9 cellular contexts compared by ENCODE assay signal in the genomic region with DNA sequence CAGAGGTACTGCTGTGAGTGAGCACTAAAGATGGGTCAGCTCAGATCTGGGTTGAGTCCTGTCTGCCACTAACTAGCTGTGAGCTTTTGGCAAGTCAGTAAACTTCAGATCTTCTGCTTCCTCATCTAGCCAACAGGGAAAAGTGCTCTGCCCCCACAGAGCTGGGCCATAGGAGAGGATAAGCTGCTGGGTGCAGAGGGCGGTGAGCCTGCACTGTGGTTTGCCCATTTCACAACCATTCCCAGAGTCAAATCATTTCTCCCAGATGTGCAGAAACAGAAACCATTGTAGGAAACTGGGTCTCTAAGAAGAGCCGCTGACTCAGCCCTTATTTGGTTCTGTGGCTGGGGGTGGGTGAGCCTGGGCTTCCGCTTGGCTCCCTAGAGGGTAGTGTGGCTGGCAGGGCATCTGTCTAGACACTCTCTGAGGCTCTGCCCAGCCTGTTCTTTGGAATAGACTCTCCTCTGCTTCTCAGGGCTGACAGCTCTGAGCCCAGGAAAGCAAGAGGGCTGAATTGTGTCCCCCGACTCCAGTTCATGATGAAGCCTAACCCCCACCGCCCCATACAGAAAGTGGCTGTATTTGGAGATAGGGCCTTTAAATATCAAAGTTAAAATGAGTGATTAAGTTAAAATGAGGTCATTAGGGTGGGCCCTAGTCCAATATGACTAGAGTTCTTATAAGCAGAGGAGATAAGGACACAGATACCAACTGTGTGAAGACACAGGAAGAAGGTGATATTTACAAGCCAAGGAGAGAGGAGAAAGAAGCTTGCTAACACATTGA. TPM values are rescaled to one million over a fixed set of nuclear protein-coding genes. Genes with fewer than 3 reads are reported as not detected.
A peak's percentile ranks its signal among the peaks of the same experiment; 100 is the strongest.
DNase-seq lines count a peak whose midpoint lies in the region; ATAC-seq and TF ChIP-seq lines count a peak whose summit lies in the region.
"Had no signal": no experiment of that assay in that cellular context is flagged by ENCODE, and none has a peak within 500 bp of the region (broad histone marks: within the 10 kb centered on the region; RNA-seq: fewer than 3 reads in every experiment).

No MANE protein-coding gene starts in this region.

- H3K27me3 ChIP-seq in lower lobe of right lung (ENCODE audit: low read depth): peaks cover 4% of the 10 kb centered on the region

- TF ChIP-seq CTCF in lower lobe of right lung (IDR thresholded peaks at IDR 0.05): no peak

- H3K4me1 ChIP-seq in lower lobe of right lung: no peaks in the 10 kb centered on the region

- H3K4me3 ChIP-seq in lower lobe of right lung: no peak overlapping the region

- H3K9me3 ChIP-seq in lower lobe of right lung: no peaks in the 10 kb centered on the region

- intact Hi-C loops in lower lobe of right lung (cut with DNase I): no loop called here

- H3K36me3 ChIP-seq in lower lobe of right lung: no peaks in the 10 kb centered on the region

- ATAC-seq in GM18505 (IDR thresholded peaks at IDR 0.05; ENCODE audit: unreplicated experiment) (peak; percentile 86), lower lobe of right lung (peak; percentile 74 to 91)

- peak; percentile 73 for DNase-seq in GOT3 (lab: John Stamatoyannopoulos, UW)
- peak; percentile 86 for DNase-seq in M059J (ENCODE audit: low read depth)
- peak; percentile 75 for DNase-seq in lower lobe of right lung
- no peak for DNase-seq in HuH-7.5 (ENCODE audit: low spot score)
- no peak for DNase-seq in cerebellar nuclear complex (lab: John Stamatoyannopoulos, UW)
- no peak for DNase-seq in NCI-H2081 treated with DMSO at 0.1 percent for 48 hours (lab: John Stamatoyannopoulos, UW)

- H3K27ac ChIP-seq in angular gyrus (ENCODE audit: low read depth, low read length) (peak overlapping the region; percentile 59), lower lobe of right lung (peak overlapping the region; percentile 8)

- no peak for TF ChIP-seq POLR2A in GM18505 (IDR thresholded peaks at IDR 0.05; ENCODE audit: borderline replicate concordance, extremely low read depth, insufficient read depth, insufficient read length)

RNA-seq across cellular contexts. Expression of a gene that starts 29.5 kb away (rescaled TPM):
- total RNA-seq in M059J (2014; rRNA removed; shearing (Covaris generic)): 11.5 and 18.9 TPM in 2 replicates
- total RNA-seq in lower lobe of right lung: 9.6 TPM
- total RNA-seq: activated CD8-positive, alpha-beta memory T cell treated with anti-CD3 and anti-CD28 coated beads for 36 hours had no signal

RNA-seq across cellular contexts. Expression of a gene that starts 50.3 kb away (rescaled TPM):
- total RNA-seq in M059J (2014; rRNA removed; shearing (Covaris generic)): not detected in 2 replicates
- 44.4 TPM for total RNA-seq in lower lobe of right lung

Comparison
In these comparisons a context has a peak if more than half of its experiments do, and no peak if none do; other contexts are left out.
1. DNase-seq: peak in GOT3 (single experiment), M059J (single experiment) and lower lobe of right lung (single experiment); none in HuH-7.5 (single experiment), cerebellar nuclear complex (0 of 2) and NCI-H2081 treated with DMSO at 0.1 percent for 48 hours (single experiment).
2. RNA of a gene that starts 50.3 kb away (total RNA-seq): 44.4 TPM in lower lobe of right lung (single experiment); not detected in M059J; every median in the first group is over 10 times any median in the second.